Comparison of ENCODE assay signal across 3 cellular contexts in the genomic region with DNA sequence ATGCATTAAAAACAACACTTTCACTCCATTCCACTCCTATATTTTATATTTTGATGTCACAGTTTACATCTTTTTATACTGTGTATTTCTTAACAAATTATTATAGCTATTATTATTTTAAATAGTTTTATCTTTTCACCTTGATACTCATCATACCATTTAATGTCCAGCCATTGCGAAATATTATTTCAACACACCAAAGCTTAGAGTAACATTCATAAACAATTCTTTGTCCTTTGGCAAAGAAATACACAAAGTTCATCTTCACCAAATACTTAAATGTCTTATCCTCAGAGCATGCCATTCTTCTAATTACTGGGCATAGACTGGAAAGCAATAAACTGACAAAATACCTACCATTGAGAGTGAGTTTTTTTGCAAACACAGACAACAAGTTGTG.
TF ChIP-seq lines count a peak whose summit lies in the region.

No MANE protein-coding gene starts in this region.

TF ChIP-seq in HepG2, 621 proteins besides CTCF, POLR2A, EP300 and RAD21:
- no peak for TF ChIP-seq POGZ (CRISPR knock-in tag; IDR thresholded peaks at IDR 0.05)
- TF ChIP-seq CEBPB (IDR thresholded peaks at IDR 0.05; ENCODE audit: borderline replicate concordance, low read depth, low read length): peak; percentile 68

TF ChIP-seq in H1, 55 proteins besides CTCF, POLR2A, EP300 and RAD21:
- TF ChIP-seq ZNF274 (IDR thresholded peaks at IDR 0.05; ENCODE audit: borderline replicate concordance, extremely low read depth, low read length) (no peak), KDM1A (IDR thresholded peaks at IDR 0.05; ENCODE audit: borderline replicate concordance, low read length) (no peak), KDM5A (IDR thresholded peaks at IDR 0.05; ENCODE audit: low read length) (no peak), CEBPB (IDR thresholded peaks at IDR 0.05; ENCODE audit: low read depth, low read length) (peak; percentile 40; the same call in 1 of the 2 replicates)

TF ChIP-seq in SK-N-SH treated with all-trans-retinoic acid at 6 μM for 48 hours, 23 proteins besides CTCF, POLR2A, EP300 and RAD21:
- TF ChIP-seq, protein P1, sequence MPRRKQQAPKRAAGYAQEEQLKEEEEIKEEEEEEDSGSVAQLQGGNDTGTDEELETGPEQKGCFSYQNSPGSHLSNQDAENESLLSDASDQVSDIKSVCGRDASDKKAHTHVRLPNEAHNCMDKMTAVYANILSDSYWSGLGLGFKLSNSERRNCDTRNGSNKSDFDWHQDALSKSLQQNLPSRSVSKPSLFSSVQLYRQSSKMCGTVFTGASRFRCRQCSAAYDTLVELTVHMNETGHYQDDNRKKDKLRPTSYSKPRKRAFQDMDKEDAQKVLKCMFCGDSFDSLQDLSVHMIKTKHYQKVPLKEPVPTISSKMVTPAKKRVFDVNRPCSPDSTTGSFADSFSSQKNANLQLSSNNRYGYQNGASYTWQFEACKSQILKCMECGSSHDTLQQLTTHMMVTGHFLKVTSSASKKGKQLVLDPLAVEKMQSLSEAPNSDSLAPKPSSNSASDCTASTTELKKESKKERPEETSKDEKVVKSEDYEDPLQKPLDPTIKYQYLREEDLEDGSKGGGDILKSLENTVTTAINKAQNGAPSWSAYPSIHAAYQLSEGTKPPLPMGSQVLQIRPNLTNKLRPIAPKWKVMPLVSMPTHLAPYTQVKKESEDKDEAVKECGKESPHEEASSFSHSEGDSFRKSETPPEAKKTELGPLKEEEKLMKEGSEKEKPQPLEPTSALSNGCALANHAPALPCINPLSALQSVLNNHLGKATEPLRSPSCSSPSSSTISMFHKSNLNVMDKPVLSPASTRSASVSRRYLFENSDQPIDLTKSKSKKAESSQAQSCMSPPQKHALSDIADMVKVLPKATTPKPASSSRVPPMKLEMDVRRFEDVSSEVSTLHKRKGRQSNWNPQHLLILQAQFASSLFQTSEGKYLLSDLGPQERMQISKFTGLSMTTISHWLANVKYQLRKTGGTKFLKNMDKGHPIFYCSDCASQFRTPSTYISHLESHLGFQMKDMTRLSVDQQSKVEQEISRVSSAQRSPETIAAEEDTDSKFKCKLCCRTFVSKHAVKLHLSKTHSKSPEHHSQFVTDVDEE (CRISPR knock-in tag; IDR thresholded peaks at IDR 0.05): no peak
- TF ChIP-seq SNAI2 (CRISPR knock-in tag; IDR thresholded peaks at IDR 0.05) (no peak), ZNF70 (CRISPR knock-in tag; IDR thresholded peaks at IDR 0.05) (no peak), RARB (CRISPR knock-in tag; IDR thresholded peaks at IDR 0.05) (no peak), OSR1 (CRISPR knock-in tag; IDR thresholded peaks at IDR 0.05) (no peak), TOX (CRISPR knock-in tag; IDR thresholded peaks at IDR 0.05; ENCODE audit: borderline replicate concordance) (no peak), PATZ1 (CRISPR knock-in tag; IDR thresholded peaks at IDR 0.05; ENCODE audit: borderline replicate concordance) (no peak), TCF4 (CRISPR knock-in tag; IDR thresholded peaks at IDR 0.05; ENCODE audit: borderline replicate concordance) (no peak), GLIS3 (CRISPR knock-in tag; IDR thresholded peaks at IDR 0.05) (no peak), ISL1 (CRISPR knock-in tag; IDR thresholded peaks at IDR 0.05) (no peak), ZNF8 (CRISPR knock-in tag; IDR thresholded peaks at IDR 0.05) (no peak), BACH2 (CRISPR knock-in tag; IDR thresholded peaks at IDR 0.05; ENCODE audit: borderline replicate concordance) (no peak), ZNF565 (CRISPR knock-in tag; conservative IDR thresholded peaks at IDR 0.05; ENCODE audit: low read depth) (no peak), PPARA (CRISPR knock-in tag; IDR thresholded peaks at IDR 0.05; ENCODE audit: borderline replicate concordance) (no peak), ARNTL (CRISPR knock-in tag; IDR thresholded peaks at IDR 0.05; ENCODE audit: borderline replicate concordance, low read depth) (no peak), CSDC2 (CRISPR knock-in tag; IDR thresholded peaks at IDR 0.05) (no peak), ZFP3 (CRISPR knock-in tag; IDR thresholded peaks at IDR 0.05) (no peak), ZC3H10 (CRISPR knock-in tag; IDR thresholded peaks at IDR 0.05) (no peak)
- TF ChIP-seq, protein P2, sequence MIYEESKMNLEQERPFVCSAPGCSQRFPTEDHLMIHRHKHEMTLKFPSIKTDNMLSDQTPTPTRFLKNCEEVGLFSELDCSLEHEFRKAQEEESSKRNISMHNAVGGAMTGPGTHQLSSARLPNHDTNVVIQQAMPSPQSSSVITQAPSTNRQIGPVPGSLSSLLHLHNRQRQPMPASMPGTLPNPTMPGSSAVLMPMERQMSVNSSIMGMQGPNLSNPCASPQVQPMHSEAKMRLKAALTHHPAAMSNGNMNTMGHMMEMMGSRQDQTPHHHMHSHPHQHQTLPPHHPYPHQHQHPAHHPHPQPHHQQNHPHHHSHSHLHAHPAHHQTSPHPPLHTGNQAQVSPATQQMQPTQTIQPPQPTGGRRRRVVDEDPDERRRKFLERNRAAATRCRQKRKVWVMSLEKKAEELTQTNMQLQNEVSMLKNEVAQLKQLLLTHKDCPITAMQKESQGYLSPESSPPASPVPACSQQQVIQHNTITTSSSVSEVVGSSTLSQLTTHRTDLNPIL (CRISPR knock-in tag; IDR thresholded peaks at IDR 0.05; ENCODE audit: low read depth): no peak
- TF ChIP-seq, protein P3, sequence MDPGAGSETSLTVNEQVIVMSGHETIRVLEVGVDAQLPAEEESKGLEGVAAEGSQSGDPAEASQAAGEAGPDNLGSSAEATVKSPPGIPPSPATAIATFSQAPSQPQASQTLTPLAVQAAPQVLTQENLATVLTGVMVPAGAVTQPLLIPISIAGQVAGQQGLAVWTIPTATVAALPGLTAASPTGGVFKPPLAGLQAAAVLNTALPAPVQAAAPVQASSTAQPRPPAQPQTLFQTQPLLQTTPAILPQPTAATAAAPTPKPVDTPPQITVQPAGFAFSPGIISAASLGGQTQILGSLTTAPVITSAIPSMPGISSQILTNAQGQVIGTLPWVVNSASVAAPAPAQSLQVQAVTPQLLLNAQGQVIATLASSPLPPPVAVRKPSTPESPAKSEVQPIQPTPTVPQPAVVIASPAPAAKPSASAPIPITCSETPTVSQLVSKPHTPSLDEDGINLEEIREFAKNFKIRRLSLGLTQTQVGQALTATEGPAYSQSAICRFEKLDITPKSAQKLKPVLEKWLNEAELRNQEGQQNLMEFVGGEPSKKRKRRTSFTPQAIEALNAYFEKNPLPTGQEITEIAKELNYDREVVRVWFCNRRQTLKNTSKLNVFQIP (CRISPR knock-in tag; IDR thresholded peaks at IDR 0.05; ENCODE audit: borderline replicate concordance, low read depth): no peak
